14 cellular contexts compared by ENCODE assay signal in genomic region chr7:27585781-27586447, GRCh38.
"Had no signal": no experiment of that assay in that cellular context is flagged by ENCODE, and none has a peak within 500 bp of the region (broad histone marks: within the 10 kb centered on the region; RNA-seq: fewer than 3 reads in every experiment).

No MANE protein-coding gene starts in this region.

- DNase-seq: activated CD4-positive, alpha-beta T cell treated with anti-CD3 and anti-CD28 coated beads, Interleukin-2, amount 10 ng/mL, durations not matched to agents 24 days and 14 days; activated CD8-positive, alpha-beta T cell treated with anti-CD3 and anti-CD28 coated beads for 36 hours; activated effector memory CD4-positive, alpha-beta T cell treated with Interleukin-2 at 50 U/mL for 16 hours; activated naive CD4-positive, alpha-beta T cell treated with anti-CD3 and anti-CD28 coated beads, Interleukin-2, amount 50 U/mL, for 16 hours; activated T-cell treated with anti-CD3 and anti-CD28 coated beads, Interleukin-2, amount 50 U/mL, for 24 hours; foreskin keratinocyte; left ventricle myocardium superior; stimulated activated CD4-positive, alpha-beta T cell treated with anti-CD3 and anti-CD28 coated beads, Interleukin-2, amount 100 ng/mL, for 24 hours; stimulated activated naive CD4-positive, alpha-beta T cell treated with Interleukin-2 at 50 U/mL for 16 hours; T-helper 1 cell; T1000; tibial artery had no signal

- H3K4me3 Mint-ChIP-seq: activated CD4-positive, alpha-beta T cell treated with anti-CD3 and anti-CD28 coated beads, Interleukin-2, amount 10 ng/mL, durations not matched to agents 24 days and 14 days; activated CD8-positive, alpha-beta T cell treated with anti-CD3 and anti-CD28 coated beads for 36 hours; activated T-cell treated with anti-CD3 and anti-CD28 coated beads, Interleukin-2, amount 50 U/mL, for 24 hours had no signal

- H3K4me3 ChIP-seq: breast epithelium, tibial artery had no signal

- H3K4me1 Mint-ChIP-seq: activated CD4-positive, alpha-beta T cell treated with anti-CD3 and anti-CD28 coated beads, Interleukin-2, amount 10 ng/mL, durations not matched to agents 24 days and 14 days had no signal

- H3K9me3 ChIP-seq: breast epithelium, tibial artery had no signal

- H3K9me3 Mint-ChIP-seq: activated CD4-positive, alpha-beta T cell treated with anti-CD3 and anti-CD28 coated beads, Interleukin-2, amount 10 ng/mL, durations not matched to agents 24 days and 14 days; activated CD8-positive, alpha-beta T cell treated with anti-CD3 and anti-CD28 coated beads for 36 hours; activated T-cell treated with anti-CD3 and anti-CD28 coated beads, Interleukin-2, amount 50 U/mL, for 24 hours had no signal

- H3K36me3 ChIP-seq: breast epithelium, tibial artery had no signal

- H3K27me3 Mint-ChIP-seq: activated CD4-positive, alpha-beta T cell treated with anti-CD3 and anti-CD28 coated beads, Interleukin-2, amount 10 ng/mL, durations not matched to agents 24 days and 14 days; activated CD8-positive, alpha-beta T cell treated with anti-CD3 and anti-CD28 coated beads for 36 hours; activated T-cell treated with anti-CD3 and anti-CD28 coated beads, Interleukin-2, amount 50 U/mL, for 24 hours had no signal

- H3K27ac ChIP-seq: breast epithelium, dorsolateral prefrontal cortex, foreskin keratinocyte, tibial artery had no signal

- H3K4me1 ChIP-seq: breast epithelium, foreskin keratinocyte, tibial artery had no signal

- H3K27me3 ChIP-seq: breast epithelium, dorsolateral prefrontal cortex, foreskin keratinocyte, tibial artery had no signal

- H3K27ac Mint-ChIP-seq: activated CD4-positive, alpha-beta T cell treated with anti-CD3 and anti-CD28 coated beads, Interleukin-2, amount 10 ng/mL, durations not matched to agents 24 days and 14 days; activated CD8-positive, alpha-beta T cell treated with anti-CD3 and anti-CD28 coated beads for 36 hours; activated T-cell treated with anti-CD3 and anti-CD28 coated beads, Interleukin-2, amount 50 U/mL, for 24 hours had no signal
